Comparison of ENCODE assay signal across 9 cellular contexts in genomic region chr4:47383829-47384427, GRCh38.
DNase-seq lines count a peak whose midpoint lies in the region; TF ChIP-seq lines count a peak whose summit lies in the region.
"Had no signal": no experiment of that assay in that cellular context is flagged by ENCODE, and none has a peak within 500 bp of the region (broad histone marks: within the 10 kb centered on the region; RNA-seq: fewer than 3 reads in every experiment).

No MANE protein-coding gene starts in this region.

- H3K27me3 ChIP-seq in uterus = no peaks in the 10 kb centered on the region
- H3K27me3 ChIP-seq: BLaER1 treated with 17β-estradiol and CSF1 and Interleukin-3, amounts not matched to agents 10 nM and 100 nM had no signal

- no peaks in the 10 kb centered on the region for H3K4me1 ChIP-seq in uterus
- H3K4me1 ChIP-seq: BLaER1 treated with 17β-estradiol and CSF1 and Interleukin-3, amounts not matched to agents 10 nM and 100 nM had no signal

- H3K9me3 ChIP-seq in uterus = no peaks in the 10 kb centered on the region
- H3K9me3 ChIP-seq: BLaER1 treated with 17β-estradiol and CSF1 and Interleukin-3, amounts not matched to agents 10 nM and 100 nM had no signal

- H3K4me3 ChIP-seq in uterus = no peak overlapping the region
- H3K4me3 ChIP-seq: BLaER1 treated with 17β-estradiol and CSF1 and Interleukin-3, amounts not matched to agents 10 nM and 100 nM had no signal

- no peaks in the 10 kb centered on the region for H3K36me3 ChIP-seq in uterus
- H3K36me3 ChIP-seq: BLaER1 treated with 17β-estradiol and CSF1 and Interleukin-3, amounts not matched to agents 10 nM and 100 nM had no signal

- intact Hi-C loops in uterus (cut with DNase I; ENCODE audit: low total_unique reads) = no loop called here

- peak; percentile 33 to 48 (median 46) for TF ChIP-seq CTCF in uterus (IDR thresholded peaks at IDR 0.05)

- H3K27ac ChIP-seq in uterus = no peak overlapping the region
- H3K27ac ChIP-seq: BLaER1 treated with 17β-estradiol and CSF1 and Interleukin-3, amounts not matched to agents 10 nM and 100 nM had no signal

- TF ChIP-seq POLR2A in uterus (IDR thresholded peaks at IDR 0.05) = no peak

- DNase-seq in NCI-H1092 treated with DMSO at 0.1 percent for 48 hours (lab: John Stamatoyannopoulos, UW) (peak; percentile 48), NCI-H1092 (lab: John Stamatoyannopoulos, UW) (no peak), KG1 (lab: John Stamatoyannopoulos, UW) (peak; percentile 27), SKM-1 treated with dmso at 0.1 percent for 144 hours (lab: John Stamatoyannopoulos, UW; ENCODE audit: unreplicated experiment) (peak; percentile 57), germinal center (ENCODE audit: low spot score) (peak; percentile 14), uterus (no peak), activated gamma-delta T cell (lab: John Stamatoyannopoulos, UW) (no peak)
- no peak for DNase-seq in stimulated activated CD4-positive, alpha-beta T cell treated with anti-CD3 and anti-CD28 coated beads, Interleukin-15, amount 100 ng/mL, for 24 hours

Comparison
In these comparisons a context has a peak if more than half of its experiments do, and no peak if none do; other contexts are left out.
1. DNase-seq: peak in NCI-H1092 treated with DMSO at 0.1 percent for 48 hours (single experiment), KG1 (single experiment), SKM-1 treated with dmso at 0.1 percent for 144 hours (single experiment) and germinal center (single experiment); none in NCI-H1092 (single experiment), uterus (0 of 2), stimulated activated CD4-positive, alpha-beta T cell treated with anti-CD3 and anti-CD28 coated beads, Interleukin-15, amount 100 ng/mL, for 24 hours (single experiment) and activated gamma-delta T cell (single experiment).